In the genomic region with DNA sequence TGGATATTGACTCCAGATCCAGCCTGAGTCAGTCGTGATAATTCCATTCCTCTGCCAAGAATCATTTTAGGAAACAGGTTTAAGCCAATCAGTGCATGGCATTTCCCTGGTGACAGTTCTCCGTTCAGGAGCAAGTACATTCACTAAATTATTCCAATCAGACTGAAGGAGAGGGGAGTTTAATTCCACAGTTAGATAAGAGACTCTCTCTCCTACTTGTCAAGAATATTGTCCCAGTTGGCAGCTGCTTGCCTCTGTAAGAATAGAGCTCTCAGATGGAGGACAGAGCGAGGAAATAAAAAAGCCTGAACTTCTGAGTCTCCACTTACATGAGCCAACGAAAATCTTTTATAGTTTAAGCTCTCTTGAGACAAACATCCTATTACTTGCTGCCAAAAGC, we compare ENCODE assay signal across 13 cellular contexts.
"Had no signal": no experiment of that assay in that cellular context is flagged by ENCODE, and none has a peak within 500 bp of the region (broad histone marks: within the 10 kb centered on the region; RNA-seq: fewer than 3 reads in every experiment).

No MANE protein-coding gene starts in this region.

- H3K4me3 ChIP-seq: coronary artery, suprapubic skin, upper lobe of left lung had no signal

- H3K9me3 ChIP-seq: suprapubic skin, upper lobe of left lung had no signal

- H3K27ac ChIP-seq: coronary artery, foreskin keratinocyte, suprapubic skin, upper lobe of left lung had no signal

- H3K4me1 ChIP-seq: foreskin keratinocyte, upper lobe of left lung had no signal

- DNase-seq: activated CD4-positive, alpha-beta memory T cell treated with anti-CD3 and anti-CD28 coated beads, Interleukin-2, amount 10 ng/mL, durations not matched to agents 7 days and 5 days; activated effector memory CD4-positive, alpha-beta T cell treated with anti-CD3 and anti-CD28 coated beads, Interleukin-2, amount 50 U/mL, for 16 hours; activated T-cell treated with anti-CD3 and anti-CD28 coated beads, Interleukin-2, amount 50 U/mL, for 48 hours; foreskin keratinocyte; head of caudate nucleus; immature natural killer cell; left colon; nucleus accumbens; T-cell; T-helper 9 cell; upper lobe of left lung had no signal

- H3K36me3 ChIP-seq: suprapubic skin, upper lobe of left lung had no signal
